In the genomic region with DNA sequence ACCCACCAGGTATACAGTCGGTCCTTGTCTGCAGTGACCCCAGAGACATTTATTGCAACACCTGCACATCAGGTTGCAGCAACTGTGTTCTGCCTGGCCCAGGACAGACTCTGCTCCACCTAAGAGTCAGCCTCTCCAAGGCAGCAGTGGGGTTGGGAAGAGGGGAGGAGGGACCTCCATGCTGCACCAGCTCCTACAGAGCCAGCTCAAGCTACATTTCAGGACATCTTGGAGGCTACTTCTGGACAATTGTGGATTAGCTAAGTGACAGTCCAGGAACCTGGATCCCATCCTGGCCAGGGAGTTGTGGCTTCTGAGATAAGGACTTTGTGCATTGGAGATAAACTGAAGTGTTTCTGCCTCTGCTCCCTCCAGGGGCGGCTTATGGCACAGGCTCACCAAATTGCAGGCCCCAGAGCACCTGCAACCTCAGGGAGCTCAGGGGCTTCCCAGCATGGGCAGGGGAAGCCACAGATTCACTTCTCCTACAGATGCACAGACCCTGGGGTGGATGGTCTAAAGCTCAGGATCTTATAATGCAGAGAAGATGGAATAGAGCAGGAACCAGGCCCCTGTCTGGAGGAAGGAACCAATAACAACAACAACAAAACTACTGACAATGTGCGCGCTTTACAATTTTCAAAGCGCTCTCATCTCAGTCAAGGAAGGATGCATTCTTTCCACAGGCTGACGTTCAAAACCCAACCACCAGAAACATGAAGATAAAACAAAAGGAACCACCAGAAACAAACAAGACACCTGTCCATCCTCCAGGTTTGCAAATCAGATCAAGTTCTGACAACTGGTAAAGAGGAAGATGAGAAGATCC, we compare ENCODE assay signal across 8 cellular contexts.
DNase-seq lines count a peak whose midpoint lies in the region; ATAC-seq, FAIRE-seq and TF ChIP-seq lines count a peak whose summit lies in the region.

No MANE protein-coding gene starts in this region.

- H3K4me3 ChIP-seq in smooth muscle cell (no peak overlapping the region), kidney (ENCODE audit: low read length in 2 of 2) (no peak overlapping the region)

- H3K4me1 ChIP-seq in smooth muscle cell (ENCODE audit: low read depth) (peaks cover 22% of the 10 kb centered on the region), kidney (ENCODE audit: control insufficient read depth in 1 of 2, insufficient read depth in 1 of 2, low read depth in 1 of 2, low read length in 2 of 2) (peaks cover 21 to 23% of the 10 kb centered on the region in 2 donors)

- H3K27ac ChIP-seq in smooth muscle cell (ENCODE audit: low read depth) (peak overlapping the region; percentile 98), kidney (ENCODE audit: low read depth in 2 of 2, low read length in 2 of 2) (no peak overlapping the region)

- no peaks in the 10 kb centered on the region for H3K79me2 ChIP-seq in smooth muscle cell (ENCODE audit: low read depth)

- H3K9me3 Mint-ChIP-seq in activated T-cell treated with anti-CD3 and anti-CD28 coated beads, Interleukin-2, amount 50 U/mL, for 72 hours = no peaks in the 10 kb centered on the region
- no peaks in the 10 kb centered on the region for H3K9me3 Mint-ChIP-seq in endothelial cell (ENCODE audit: unreplicated experiment)

- DNase-seq in activated T-cell treated with anti-CD3 and anti-CD28 coated beads, Interleukin-2, amount 50 U/mL, for 72 hours = peak; percentile 54 to 57
- no peak for DNase-seq in smooth muscle cell (lab: John Stamatoyannopoulos, UW; ENCODE audit: unreplicated experiment)
- DNase-seq in endothelial cell (ENCODE audit: low spot score) = no peak
- DNase-seq in MV-4-11 (lab: John Stamatoyannopoulos, UW) = no peak
- DNase-seq in kidney = no peak
- no peak for DNase-seq in foreskin melanocyte

- no peak for FAIRE-seq in kidney (lab: Jason Lieb, UNC)

- ATAC-seq in GM19025 (IDR thresholded peaks at IDR 0.05; ENCODE audit: low read depth, unreplicated experiment) (peak; percentile 45), HG03135 (IDR thresholded peaks at IDR 0.05; ENCODE audit: unreplicated experiment) (peak; percentile 31)
- peak; percentile 51 to 63 for ATAC-seq in activated T-cell treated with anti-CD3 and anti-CD28 coated beads, Interleukin-2, amount 50 U/mL, for 72 hours (replicated peaks in 1 of 2)

- H3K27me3 Mint-ChIP-seq in activated T-cell treated with anti-CD3 and anti-CD28 coated beads, Interleukin-2, amount 50 U/mL, for 72 hours (ENCODE audit: low read depth) = no peaks in the 10 kb centered on the region
- H3K27me3 Mint-ChIP-seq in endothelial cell (ENCODE audit: unreplicated experiment) = peaks cover 13% of the 10 kb centered on the region

- no peak overlapping the region for H3K4me2 ChIP-seq in smooth muscle cell

- peaks cover 0 to under 1% of the 10 kb centered on the region in 2 donors for H3K36me3 Mint-ChIP-seq in activated T-cell treated with anti-CD3 and anti-CD28 coated beads, Interleukin-2, amount 50 U/mL, for 72 hours (ENCODE audit: insufficient read depth in 2 of 2)
- no peaks in the 10 kb centered on the region for H3K36me3 Mint-ChIP-seq in endothelial cell (ENCODE audit: low read depth, unreplicated experiment)

- no peaks in the 10 kb centered on the region for H3K27me3 ChIP-seq in smooth muscle cell (ENCODE audit: low read depth)

- no peak overlapping the region for H3K9ac ChIP-seq in smooth muscle cell (ENCODE audit: low read depth)
- no peak overlapping the region for H3K9ac ChIP-seq in kidney (ENCODE audit: low read length in 2 of 2)

- H3K36me3 ChIP-seq in smooth muscle cell (ENCODE audit: low read depth) (no peaks in the 10 kb centered on the region), kidney (ENCODE audit: control insufficient read depth in 1 of 2, insufficient read depth in 2 of 2, low read length in 2 of 2) (no peaks in the 10 kb centered on the region)

- TF ChIP-seq CTCF in smooth muscle cell (IDR thresholded peaks at IDR 0.05; ENCODE audit: borderline replicate concordance, insufficient read depth, poor library complexity, severe bottlenecking) (no peak), endothelial cell (IDR thresholded peaks at IDR 0.05; ENCODE audit: unreplicated experiment) (no peak), kidney (IDR thresholded peaks at IDR 0.05; ENCODE audit: borderline replicate concordance, extremely low read depth, insufficient read depth) (no peak)

- H3K4me3 Mint-ChIP-seq in activated T-cell treated with anti-CD3 and anti-CD28 coated beads, Interleukin-2, amount 50 U/mL, for 72 hours = peak overlapping the region; percentile 67 to 74
- H3K4me3 Mint-ChIP-seq in endothelial cell (ENCODE audit: unreplicated experiment) = no peak overlapping the region

- peak overlapping the region; percentile 76 for H3K27ac Mint-ChIP-seq in activated T-cell treated with anti-CD3 and anti-CD28 coated beads, Interleukin-2, amount 50 U/mL, for 72 hours
- H3K27ac Mint-ChIP-seq in endothelial cell (ENCODE audit: unreplicated experiment) = no peak overlapping the region

- H3K4me1 Mint-ChIP-seq in activated T-cell treated with anti-CD3 and anti-CD28 coated beads, Interleukin-2, amount 50 U/mL, for 72 hours (ENCODE audit: low read depth) = peaks cover 81% of the 10 kb centered on the region
- H3K4me1 Mint-ChIP-seq in endothelial cell (ENCODE audit: unreplicated experiment) = peaks cover 61% of the 10 kb centered on the region

- intact Hi-C loops in kidney (cut with DNase I) = no loop called here

- no peak overlapping the region for H2AFZ ChIP-seq in smooth muscle cell (ENCODE audit: low read depth)

- no peaks in the 10 kb centered on the region for H4K20me1 ChIP-seq in smooth muscle cell (ENCODE audit: low read depth)

- WGBS in smooth muscle cell (ENCODE audit: low lambda C conversion rate) = 84% methylated on average over 6 of the region's 6 CpGs

- H3K9me3 ChIP-seq in smooth muscle cell (replicated peaks; ENCODE audit: low read depth) (no peaks in the 10 kb centered on the region), kidney (ENCODE audit: control insufficient read depth in 1 of 2, low read length in 2 of 2) (no peaks in the 10 kb centered on the region)

- peaks cover 41% of the 10 kb centered on the region for H3F3A ChIP-seq in smooth muscle cell (ENCODE audit: low read depth)

Comparison
In these comparisons a context has a peak if more than half of its experiments do, and no peak if none do; other contexts are left out.
1. DNase-seq: peak in activated T-cell treated with anti-CD3 and anti-CD28 coated beads, Interleukin-2, amount 50 U/mL, for 72 hours (2 of 2); none in smooth muscle cell (single experiment), endothelial cell (single experiment), MV-4-11 (single experiment), kidney (single experiment) and foreskin melanocyte (single experiment).
2. Peak in every context shown above with its lines, with median percentiles within 50 percentile points of each other: ATAC-seq.